In genomic region chr1:77682442-77683141, GRCh38 we compare ENCODE assay signal across 8 cellular contexts. TPM values are rescaled to one million over a fixed set of nuclear protein-coding genes. Genes with fewer than 3 reads are reported as not detected.
DNase-seq lines count a peak whose midpoint lies in the region; ATAC-seq and TF ChIP-seq lines count a peak whose summit lies in the region.

Gene ZZZ3 (minus strand): TSS chr1:77682658. CDS start chr1:77633354, 49,304 bp downstream.

- H3K27me3 ChIP-seq in Caco-2 (replicated peaks; ENCODE audit: control insufficient read depth, insufficient read depth, low read length) = no peaks in the 10 kb centered on the region
- no peaks in the 10 kb centered on the region for H3K27me3 ChIP-seq in NT2/D1 (ENCODE audit: insufficient read depth, insufficient read length)

- H3K9me3 ChIP-seq in Caco-2 (no peaks in the 10 kb centered on the region), NT2/D1 (ENCODE audit: insufficient read depth, low read length) (no peaks in the 10 kb centered on the region), mesodermal cell (ENCODE audit: control insufficient read depth, low read length) (no peaks in the 10 kb centered on the region)

- H3K4me3 ChIP-seq in Caco-2 (ENCODE audit: low read depth, low read length) = peak within 1 kb of the TSS; percentile 87
- H3K4me3 ChIP-seq in NT2/D1 (ENCODE audit: insufficient read length, low read depth) = peak within 1 kb of the TSS; percentile 91
- H3K4me3 ChIP-seq in mesodermal cell (ENCODE audit: extremely low read depth, insufficient read depth, low read length, poor library complexity, severe bottlenecking) = peak within 1 kb of the TSS; percentile 85

- no TSS peak for BruUV-seq in Caco-2 (replicated peaks; lab: Mats Ljungman, UMichigan)

- H3K9me3 Mint-ChIP-seq in Caco-2 (ENCODE audit: unreplicated experiment) = no peaks in the 10 kb centered on the region

- H3K4me3 Mint-ChIP-seq in Caco-2 (ENCODE audit: unreplicated experiment) = peak within 1 kb of the TSS; percentile 88

- peak within 1 kb of the TSS; percentile 99 for H3K27ac ChIP-seq in mesodermal cell (ENCODE audit: low read depth, low read length, severe bottlenecking)

- in situ Hi-C loops in endometrial microvascular endothelial cells (cut with HindIII; ENCODE audit: inconsistent ontology term, low pct_unique_long_range_greater_than_20kb, low sequenced_read_pairs) = no loop called here

- intact Hi-C loops in Caco-2 (cut with micrococcal nuclease; ENCODE audit: unreplicated experiment) = loop anchor here (10.0 kb wide), 2 partner anchors 108 to 222 kb away; no protein-coding TSS in a partner anchor

- peak within 1 kb of the TSS; percentile 98 for H3K9ac ChIP-seq in NT2/D1 (ENCODE audit: insufficient read length, low read depth)

- TF ChIP-seq CTCF in Caco-2 (IDR thresholded peaks at IDR 0.05; ENCODE audit: insufficient read depth in 1 of 2, low read depth in 1 of 2, low read length in 1 of 2, severe bottlenecking in 1 of 2, unreplicated experiment in 1 of 2) = no peak

- peaks cover 21% of the 10 kb centered on the region for H3K36me3 Mint-ChIP-seq in Caco-2 (ENCODE audit: insufficient read depth, unreplicated experiment)

- DNase-seq in Caco-2 = peak; percentile 89 to 92
- DNase-seq in HUDEP-2 (lab: John Stamatoyannopoulos, UW; ENCODE audit: unreplicated experiment in 76 of 76) = peak in 75 of 76 experiments; percentile 43 to 91 (median 81)
- peak; percentile 93 for DNase-seq in NT2/D1 (ENCODE audit: low read depth, low spot score)
- peak; percentile 81 for DNase-seq in activated CD8-positive, alpha-beta memory T cell treated with anti-CD3 and anti-CD28 coated beads, Interleukin-2, amount 50 U/mL, for 1 hour (ENCODE audit: extremely low read depth)
- peak; percentile 74 to 87 for DNase-seq in stimulated activated CD8-positive, alpha-beta memory T cell treated with anti-CD3 and anti-CD28 coated beads, Interleukin-15, amount 100 ng/mL, for 4 hours (ENCODE audit: low read depth in 2 of 2)

- CTCF ChIA-PET in Caco-2 (lab: Charles Lee) = interaction anchor here (0.5 to 1.2 kb wide), 4 partner anchors 34 to 1642 kb away, joined by 3 read pairs; no protein-coding TSS in a partner anchor

- peaks cover 14% of the 10 kb centered on the region for H3K4me1 Mint-ChIP-seq in Caco-2 (ENCODE audit: low read depth, unreplicated experiment)

- no peaks in the 10 kb centered on the region for H3K36me3 ChIP-seq in Caco-2 (ENCODE audit: control insufficient read depth, insufficient read depth, low read length)
- H3K36me3 ChIP-seq in NT2/D1 (ENCODE audit: insufficient read depth, insufficient read length, low read length) = peaks cover 5% of the 10 kb centered on the region
- no peaks in the 10 kb centered on the region for H3K36me3 ChIP-seq in mesodermal cell (ENCODE audit: control insufficient read depth, insufficient read depth, low read length)

- POLR2A ChIA-PET in Caco-2 (lab: Charles Lee) = no interaction called here

- WGBS in mesodermal cell (ENCODE audit: insufficient coverage in 2 of 2), 2 experiments = 0 to 1% methylated on average over 21 to 23 of the region's 57 CpGs

- H3K27me3 Mint-ChIP-seq in Caco-2 (ENCODE audit: insufficient read depth, unreplicated experiment) = no peaks in the 10 kb centered on the region

- peak; percentile 67 for ATAC-seq in GM21381 (IDR thresholded peaks at IDR 0.05; ENCODE audit: unreplicated experiment)

- H3K27ac Mint-ChIP-seq in Caco-2 (ENCODE audit: unreplicated experiment) = peak within 1 kb of the TSS; percentile 96

- H3K4me1 ChIP-seq in Caco-2 = peaks cover 31% of the 10 kb centered on the region
- no peaks in the 10 kb centered on the region for H3K4me1 ChIP-seq in NT2/D1 (ENCODE audit: insufficient read depth, insufficient read length)
- H3K4me1 ChIP-seq in mesodermal cell (ENCODE audit: control insufficient read depth, insufficient read depth, low read length, poor library complexity, severe bottlenecking) = peaks cover 8% of the 10 kb centered on the region

RNA-seq across cellular contexts. Expression of gene ZZZ3, which starts in this region (rescaled TPM):
- total RNA-seq in Caco-2 (2022) = 25.4 and 32.0 TPM in 2 replicates
- total RNA-seq in endometrial microvascular endothelial cells (ENCODE audit: inconsistent ontology term) = 78.1 TPM
- polyA plus RNA-seq in mesodermal cell (2013, experiment 1 of 2) = 31.7 TPM
- 36.6 TPM for polyA plus RNA-seq in mesodermal cell (2013, experiment 2 of 2)

Comparison
In these comparisons a context has a peak if more than half of its experiments do, and no peak if none do; other contexts are left out.
1. Peak in every context shown above with its lines: DNase-seq, ATAC-seq, H3K4me3 ChIP-seq and H3K27ac ChIP-seq.